In genomic region chr19:7670150-7670784, GRCh38 we compare ENCODE assay signal across 11 cellular contexts. TPM values are rescaled to one million over a fixed set of nuclear protein-coding genes. Genes with fewer than 3 reads are reported as not detected.
DNase-seq lines count a peak whose midpoint lies in the region; ATAC-seq, FAIRE-seq and TF ChIP-seq lines count a peak whose summit lies in the region.
"Had no signal": no experiment of that assay in that cellular context is flagged by ENCODE, and none has a peak within 500 bp of the region (broad histone marks: within the 10 kb centered on the region; RNA-seq: fewer than 3 reads in every experiment).

No MANE protein-coding gene starts in this region.

- TF ChIP-seq CTCF in kidney (IDR thresholded peaks at IDR 0.05; ENCODE audit: borderline replicate concordance, extremely low read depth, insufficient read depth): no peak

- peaks cover 32% of the 10 kb centered on the region for H3K4me1 Mint-ChIP-seq in activated CD8-positive, alpha-beta T cell treated with anti-CD3 and anti-CD28 coated beads, Interleukin-2, amount 10 ng/mL, durations not matched to agents 7 days and 5 days (ENCODE audit: low read depth)

- H3K27me3 ChIP-seq in thymus (ENCODE audit: control insufficient read depth, insufficient read depth): peaks cover 5% of the 10 kb centered on the region
- H3K27me3 ChIP-seq: uterus had no signal

- 3% methylated on average over 43 of the region's 43 CpGs for WGBS in thymus

- H3K4me1 ChIP-seq in thymus (ENCODE audit: control insufficient read depth, insufficient read depth, low read length) (peaks cover 17% of the 10 kb centered on the region), kidney (ENCODE audit: control insufficient read depth in 1 of 2, insufficient read depth in 1 of 2, low read depth in 1 of 2, low read length in 2 of 2) (no peaks in the 10 kb centered on the region)
- H3K4me1 ChIP-seq: uterus had no signal

- peaks cover 22% of the 10 kb centered on the region for H3K27me3 Mint-ChIP-seq in activated CD8-positive, alpha-beta T cell treated with anti-CD3 and anti-CD28 coated beads, Interleukin-2, amount 10 ng/mL, durations not matched to agents 7 days and 5 days (ENCODE audit: low read depth)

- no peaks in the 10 kb centered on the region for H3K9me3 ChIP-seq in thymus (ENCODE audit: control insufficient read depth)
- H3K9me3 ChIP-seq in kidney (ENCODE audit: control insufficient read depth in 1 of 2, low read length in 2 of 2): peaks cover 0 to 4% of the 10 kb centered on the region in 2 donors
- H3K9me3 ChIP-seq: uterus had no signal

- no peak for FAIRE-seq in kidney (lab: Jason Lieb, UNC)

- H3K36me3 Mint-ChIP-seq in activated CD8-positive, alpha-beta T cell treated with anti-CD3 and anti-CD28 coated beads, Interleukin-2, amount 10 ng/mL, durations not matched to agents 7 days and 5 days (ENCODE audit: low read depth): no peaks in the 10 kb centered on the region

- intact Hi-C loops in Right ventricle myocardium superior (cut with DNase I) (no loop called here), left ventricle myocardium superior (cut with micrococcal nuclease) (no loop called here), kidney (cut with DNase I) (no loop called here)

- peak overlapping the region; percentile 65 for H3K4me3 Mint-ChIP-seq in activated CD8-positive, alpha-beta T cell treated with anti-CD3 and anti-CD28 coated beads, Interleukin-2, amount 10 ng/mL, durations not matched to agents 7 days and 5 days

- ATAC-seq in Right ventricle myocardium superior (ENCODE audit: poor library complexity) (no peak), left ventricle myocardium superior (no peak), GM19467 (IDR thresholded peaks at IDR 0.05; ENCODE audit: unreplicated experiment) (no peak), GM19324 (IDR thresholded peaks at IDR 0.05; ENCODE audit: low FRiP score, unreplicated experiment) (no peak)
- peak; percentile 55 for ATAC-seq in activated CD8-positive, alpha-beta T cell treated with anti-CD3 and anti-CD28 coated beads, Interleukin-2, amount 10 ng/mL, durations not matched to agents 7 days and 5 days
- ATAC-seq: right cardiac atrium had no signal

- peak overlapping the region; percentile 49 for H3K4me3 ChIP-seq in thymus (ENCODE audit: low read length)
- H3K4me3 ChIP-seq in kidney (ENCODE audit: low read length in 2 of 2): no peak overlapping the region
- H3K4me3 ChIP-seq: uterus had no signal

- POLR2A ChIA-PET in activated CD8-positive, alpha-beta T cell treated with anti-CD3 and anti-CD28 coated beads, Interleukin-2, amount 10 ng/mL, durations not matched to agents 7 days and 5 days (lab: Charles Lee): interaction anchor here (0.6 to 1.0 kb wide), 2 partner anchors 9 to 500 kb away, joined by 3 read pairs; no protein-coding TSS in a partner anchor

- peak overlapping the region; percentile 52 for H3K27ac Mint-ChIP-seq in activated CD8-positive, alpha-beta T cell treated with anti-CD3 and anti-CD28 coated beads, Interleukin-2, amount 10 ng/mL, durations not matched to agents 7 days and 5 days

- H3K9ac ChIP-seq in kidney (ENCODE audit: low read length in 2 of 2): no peak overlapping the region

- H3K27ac ChIP-seq in thymus (ENCODE audit: low read depth): no peak overlapping the region
- H3K27ac ChIP-seq in kidney (ENCODE audit: low read depth in 2 of 2, low read length in 2 of 2): no peak overlapping the region
- H3K27ac ChIP-seq: uterus had no signal

- H3K9me3 Mint-ChIP-seq in activated CD8-positive, alpha-beta T cell treated with anti-CD3 and anti-CD28 coated beads, Interleukin-2, amount 10 ng/mL, durations not matched to agents 7 days and 5 days (ENCODE audit: insufficient read depth): no peaks in the 10 kb centered on the region

- peak; percentile 56 for DNase-seq in Right ventricle myocardium superior
- no peak for DNase-seq in left ventricle myocardium superior
- DNase-seq in activated CD8-positive, alpha-beta T cell treated with anti-CD3 and anti-CD28 coated beads, Interleukin-2, amount 10 ng/mL, durations not matched to agents 7 days and 5 days: peak; percentile 62
- peak; percentile 86 for DNase-seq in iPS-NIHi11 (ENCODE audit: low spot score)
- DNase-seq in kidney: no peak
- DNase-seq: NCI-H146, uterus had no signal

- H3K36me3 ChIP-seq in thymus (ENCODE audit: control insufficient read depth, insufficient read depth) (no peaks in the 10 kb centered on the region), kidney (ENCODE audit: control insufficient read depth in 1 of 2, insufficient read depth in 2 of 2, low read length in 2 of 2) (no peaks in the 10 kb centered on the region)
- H3K36me3 ChIP-seq: uterus had no signal

- CTCF ChIA-PET in activated CD8-positive, alpha-beta T cell treated with anti-CD3 and anti-CD28 coated beads, Interleukin-2, amount 10 ng/mL, durations not matched to agents 7 days and 5 days (lab: Charles Lee): interaction anchor here (1.1 to 4.7 kb wide), 4 partner anchors 11 to 234 kb away, joined by 3 to 33 read pairs (median 5); partner anchors contain the start of genes MAP2K7 and TRAPPC5

RNA-seq across cellular contexts. Expression of gene RETN, which starts 1.4 kb away (rescaled TPM):
- total RNA-seq in Right ventricle myocardium superior (0.48 TPM), left ventricle myocardium superior (not detected), kidney (1.1 TPM)
- total RNA-seq in activated CD8-positive, alpha-beta T cell treated with anti-CD3 and anti-CD28 coated beads, Interleukin-2, amount 10 ng/mL, durations not matched to agents 7 days and 5 days: 1 to 10 TPM; 2.2 to 3.0 TPM
- polyA plus RNA-seq in thymus (33.1 TPM), kidney (ENCODE audit: insufficient read depth, low read depth, low replicate concordance) (not detected)
- total RNA-seq: uterus had no signal

RNA-seq across cellular contexts. Expression of gene MCEMP1, which starts 6.6 kb away (rescaled TPM):
- total RNA-seq in Right ventricle myocardium superior (0.67 TPM), left ventricle myocardium superior (0.72 TPM), kidney (0.38 TPM)
- total RNA-seq in activated CD8-positive, alpha-beta T cell treated with anti-CD3 and anti-CD28 coated beads, Interleukin-2, amount 10 ng/mL, durations not matched to agents 7 days and 5 days: not detected
- polyA plus RNA-seq in thymus (1.6 TPM), kidney (ENCODE audit: insufficient read depth, low read depth, low replicate concordance) (0.28 TPM)

RNA-seq across cellular contexts. Expression of gene TRAPPC5, which starts 10.4 kb away (rescaled TPM):
- 116 TPM for total RNA-seq in Right ventricle myocardium superior
- 111 TPM for total RNA-seq in left ventricle myocardium superior
- 10 to 100 TPM; 92.8 to 95.1 TPM for total RNA-seq in activated CD8-positive, alpha-beta T cell treated with anti-CD3 and anti-CD28 coated beads, Interleukin-2, amount 10 ng/mL, durations not matched to agents 7 days and 5 days
- 59.5 TPM for polyA plus RNA-seq in thymus
- total RNA-seq in kidney: 82.6 TPM
- polyA plus RNA-seq in kidney (ENCODE audit: insufficient read depth, low read depth, low replicate concordance): 222 TPM

RNA-seq across cellular contexts. Expression of gene FCER2, which starts 31.7 kb away (rescaled TPM):
- total RNA-seq in Right ventricle myocardium superior (0.56 TPM), left ventricle myocardium superior (0.17 TPM), kidney (1.0 TPM)
- total RNA-seq in activated CD8-positive, alpha-beta T cell treated with anti-CD3 and anti-CD28 coated beads, Interleukin-2, amount 10 ng/mL, durations not matched to agents 7 days and 5 days: under 1 TPM; 0.29 to 0.31 TPM
- polyA plus RNA-seq in thymus (14.4 TPM), kidney (ENCODE audit: insufficient read depth, low read depth, low replicate concordance) (not detected)
- total RNA-seq: right cardiac atrium had no signal

RNA-seq across cellular contexts. Expression of gene STXBP2, which starts 33.4 kb away (rescaled TPM):
- total RNA-seq in Right ventricle myocardium superior (7.0 TPM), left ventricle myocardium superior (9.7 TPM), kidney (136 TPM)
- 100 to 1,000 TPM; 162 to 168 TPM for total RNA-seq in activated CD8-positive, alpha-beta T cell treated with anti-CD3 and anti-CD28 coated beads, Interleukin-2, amount 10 ng/mL, durations not matched to agents 7 days and 5 days
- polyA plus RNA-seq in thymus (140 TPM), kidney (ENCODE audit: insufficient read depth, low read depth, low replicate concordance) (74.8 TPM)

Comparison
In these comparisons a context has a peak if more than half of its experiments do, and no peak if none do; other contexts are left out.
1. DNase-seq: peak in Right ventricle myocardium superior (single experiment), activated CD8-positive, alpha-beta T cell treated with anti-CD3 and anti-CD28 coated beads, Interleukin-2, amount 10 ng/mL, durations not matched to agents 7 days and 5 days (single experiment) and iPS-NIHi11 (single experiment); none in left ventricle myocardium superior (single experiment) and kidney (single experiment).